In the genomic region with DNA sequence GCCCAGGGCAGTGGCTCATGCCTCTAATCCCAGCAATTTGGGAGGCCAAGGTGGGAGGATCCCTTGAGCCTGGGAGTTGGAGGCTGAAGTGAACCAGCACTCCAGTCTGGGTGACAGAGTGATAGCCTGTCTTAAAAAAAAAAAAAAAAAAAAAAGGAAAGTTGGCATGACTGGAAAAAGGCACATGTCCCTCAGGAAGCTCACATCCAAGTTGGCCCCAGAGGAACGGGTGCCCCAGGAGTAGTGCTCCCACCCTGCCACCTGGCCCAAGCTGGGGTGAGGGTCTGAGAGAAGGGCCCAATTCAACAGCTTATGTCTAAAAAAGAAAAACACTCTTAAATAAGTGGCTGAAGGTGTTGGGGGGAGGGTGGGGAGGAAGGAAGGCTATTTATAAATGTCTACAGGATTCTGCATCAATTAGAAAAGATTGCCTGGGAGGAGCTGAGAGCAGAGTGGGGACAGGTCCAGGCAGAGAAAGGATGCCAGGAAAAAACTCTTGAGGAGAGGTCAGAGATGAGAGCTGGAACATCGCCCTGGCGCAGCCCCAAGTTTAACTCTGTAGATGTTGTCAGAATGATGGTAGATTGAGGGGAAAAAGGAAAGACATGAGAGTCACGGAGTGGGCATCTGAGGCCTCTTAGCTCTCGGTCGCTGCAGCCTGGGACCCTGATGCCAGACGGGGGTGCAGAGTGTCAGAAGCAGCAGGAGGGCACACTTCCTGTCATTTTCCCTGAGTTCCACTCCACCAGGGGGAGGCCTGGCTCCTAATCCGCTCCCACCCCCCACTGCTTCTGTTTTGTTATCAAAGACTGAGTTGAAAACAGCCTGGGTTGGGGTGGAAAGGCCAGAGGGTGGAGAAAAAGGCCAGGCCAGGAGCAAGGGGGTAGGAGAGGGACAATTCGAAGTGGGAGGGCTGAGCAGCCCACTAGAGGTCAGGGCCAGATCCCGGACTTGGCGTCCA, we compare ENCODE assay signal across 9 cellular contexts. TPM values are rescaled to one million over a fixed set of nuclear protein-coding genes. Genes with fewer than 3 reads are reported as not detected.
DNase-seq lines count a peak whose midpoint lies in the region; ATAC-seq, FAIRE-seq and TF ChIP-seq lines count a peak whose summit lies in the region.
"Had no signal": no experiment of that assay in that cellular context is flagged by ENCODE, and none has a peak within 500 bp of the region (broad histone marks: within the 10 kb centered on the region; RNA-seq: fewer than 3 reads in every experiment).

No MANE protein-coding gene starts in this region.

- CTCF ChIA-PET in activated naive CD4-positive, alpha-beta T cell treated with anti-CD3 and anti-CD28 coated beads for 36 hours (lab: Charles Lee), result interaction anchor here (19.4 kb wide), 1 partner anchor 30 kb away, joined by 360 read pairs; a partner anchor contains a TSS
- CTCF ChIA-PET in H1 (lab: Charles Lee; ENCODE audit: partially characterized antibody), result interaction anchor here (0.7 to 22.4 kb wide), 10 partner anchors 6 to 142 kb away, joined by 3 to 531 read pairs (median 8); a partner anchor contains a TSS

- no peaks in the 10 kb centered on the region for H3K79me1 ChIP-seq in H1 (ENCODE audit: low read depth, low read length)

- peaks cover 16% of the 10 kb centered on the region for H3K4me1 Mint-ChIP-seq in activated naive CD4-positive, alpha-beta T cell treated with anti-CD3 and anti-CD28 coated beads for 36 hours (ENCODE audit: low read depth)

- no peak overlapping the region; a peak in 1 of 4 replicates for H3K4me2 ChIP-seq in H1 (ENCODE audit: insufficient read depth in 1 of 2, low read depth in 2 of 2, low read length in 2 of 2)

- H3K14ac ChIP-seq in H1 (ENCODE audit: insufficient read length), result no peak overlapping the region

- no peak overlapping the region for H2AFZ ChIP-seq in H1 (ENCODE audit: low read length)

- POLR2A ChIA-PET in H1 (lab: Charles Lee; ENCODE audit: partially characterized antibody), result interaction anchor here (0.9 to 2.4 kb wide), 6 partner anchors 10 to 99 kb away, joined by 3 to 11 read pairs (median 4); a partner anchor contains a TSS

- no peak overlapping the region for H3K23ac ChIP-seq in H1 (ENCODE audit: insufficient read length)

- H4K20me1 ChIP-seq in H1 (replicated peaks in 1 of 2; ENCODE audit: control insufficient read depth in 1 of 2, insufficient read depth in 2 of 2, low read length in 2 of 2), result peaks cover 2 to 4% of the 10 kb centered on the region in 2 experiments

- 73% methylated on average over 11 of the region's 11 CpGs; no CpG with 5 or more reads in 1 of the 2 experiments for WGBS in H1 (ENCODE audit: extremely low coverage in 1 of 2, insufficient coverage in 1 of 2, insufficient read length in 1 of 2, insufficient replicate concordance in 2 of 2, low coverage in 1 of 2, low lambda C conversion rate in 2 of 2, missing lambda C conversion rate in 1 of 2), 2 experiments

- H3K27me3 ChIP-seq in H1 (replicated peaks in 1 of 4; ENCODE audit: control insufficient read depth in 3 of 4, extremely low read depth in 1 of 4, insufficient read depth in 3 of 4, low read length in 3 of 4), result peaks cover 0 to 2% (median under 1%) of the 10 kb centered on the region in 4 experiments; a peak in 2 of 7 replicates
- H3K27me3 ChIP-seq in uterus, result no peaks in the 10 kb centered on the region

- H3K9me3 ChIP-seq in H1 (ENCODE audit: insufficient read depth in 2 of 2, low read depth in 1 of 2, low read length in 1 of 2), result no peaks in the 10 kb centered on the region
- H3K9me3 ChIP-seq in mucosa of descending colon, result no peaks in the 10 kb centered on the region
- no peaks in the 10 kb centered on the region for H3K9me3 ChIP-seq in uterus

- no peak overlapping the region for H4K5ac ChIP-seq in H1 (ENCODE audit: insufficient read length, low read depth, low read length)

- no peak overlapping the region for H2BK15ac ChIP-seq in H1 (ENCODE audit: low read length)

- no peak overlapping the region for H2BK5ac ChIP-seq in H1 (ENCODE audit: low read depth, low read length)

- H3K4me3 Mint-ChIP-seq in activated naive CD4-positive, alpha-beta T cell treated with anti-CD3 and anti-CD28 coated beads for 36 hours, result no peak overlapping the region
- H3K4me3 Mint-ChIP-seq: CD8-positive, alpha-beta memory T cell had no signal

- no peak overlapping the region for H3K27ac ChIP-seq in H1 (ENCODE audit: low read depth, low read length)
- H3K27ac ChIP-seq in uterus, result peak overlapping the region; percentile 86 to 89

- no peak overlapping the region for H2BK20ac ChIP-seq in H1 (ENCODE audit: low read length)

- no peak overlapping the region for H2AK5ac ChIP-seq in H1 (ENCODE audit: low read depth, low read length)

- TF ChIP-seq EP300 in H1 (IDR thresholded peaks at IDR 0.05; ENCODE audit: borderline replicate concordance in 1 of 2, low read depth in 2 of 2, low read length in 2 of 2), result no peak

- H2BK12ac ChIP-seq in H1 (ENCODE audit: low read depth, low read length), result no peak overlapping the region

- TF ChIP-seq POLR2A in H1 (IDR thresholded peaks at IDR 0.05; ENCODE audit: control extremely low read depth in 1 of 2, low read depth in 2 of 2, low read length in 2 of 2) (no peak), uterus (IDR thresholded peaks at IDR 0.05) (no peak)

- H4K91ac ChIP-seq in H1 (replicated peaks; ENCODE audit: insufficient read length, low read length), result no peak overlapping the region

- no peaks in the 10 kb centered on the region for H3K27me3 Mint-ChIP-seq in activated naive CD4-positive, alpha-beta T cell treated with anti-CD3 and anti-CD28 coated beads for 36 hours (ENCODE audit: low read depth)
- H3K27me3 Mint-ChIP-seq: CD8-positive, alpha-beta memory T cell had no signal

- no peak overlapping the region for H3K4ac ChIP-seq in H1 (replicated peaks; ENCODE audit: insufficient read length, low read depth, low read length)

- peak; percentile 4 for ATAC-seq in mucosa of descending colon
- no peak for ATAC-seq in GM19035 (IDR thresholded peaks at IDR 0.05; ENCODE audit: unreplicated experiment)
- ATAC-seq in GM18861 (IDR thresholded peaks at IDR 0.05; ENCODE audit: unreplicated experiment), result no peak

- peak overlapping the region; percentile 62 for H3K27ac Mint-ChIP-seq in activated naive CD4-positive, alpha-beta T cell treated with anti-CD3 and anti-CD28 coated beads for 36 hours

- H3K36me3 ChIP-seq in H1 (ENCODE audit: control insufficient read depth in 2 of 4, insufficient read depth in 4 of 4, low read length in 3 of 4) (peaks cover 0 to 4% (median 2%) of the 10 kb centered on the region in 4 experiments; a peak in 2 of 8 replicates), mucosa of descending colon (ENCODE audit: low read depth) (no peaks in the 10 kb centered on the region), uterus (no peaks in the 10 kb centered on the region)

- H3K79me2 ChIP-seq in H1 (ENCODE audit: control insufficient read depth in 1 of 2, insufficient read depth in 2 of 2, low read length in 2 of 2), result no peaks in the 10 kb centered on the region

- FAIRE-seq in H1 (lab: Jason Lieb, UNC), result no peak

- DNase-seq in activated naive CD4-positive, alpha-beta T cell treated with anti-CD3 and anti-CD28 coated beads for 36 hours, result no peak
- DNase-seq in activated naive CD4-positive, alpha-beta T cell treated with Interleukin-2 at 50 U/mL for 16 hours, result no peak
- DNase-seq in H1 (ENCODE audit: low read depth in 1 of 2, low spot score in 2 of 2), result no peak
- DNase-seq in mucosa of descending colon, result peak in 1 of 3 donors; percentile 65
- peak; percentile 95 for DNase-seq in uterus
- DNase-seq in NCI-H774 (lab: John Stamatoyannopoulos, UW), result no peak

- no peak overlapping the region for H3K9ac ChIP-seq in H1 (replicated peaks in 1 of 4; ENCODE audit: extremely low read depth in 1 of 4, low read depth in 3 of 4, low read length in 3 of 4)

- TF ChIP-seq CTCF in H1 (IDR thresholded peaks at IDR 0.05; ENCODE audit: control extremely low read depth in 1 of 3, insufficient read depth in 1 of 3, low read depth in 1 of 3, low read length in 3 of 3) (peak in 2 of 3 experiments; percentile 7 to 9; a peak in 1 of 4 replicates), mucosa of descending colon (IDR thresholded peaks at IDR 0.05) (no peak), uterus (IDR thresholded peaks at IDR 0.05) (peak in 1 of 4 experiments; percentile 31)

- peak overlapping the region; percentile 63; the same call in 1 of the 2 replicates for H4K8ac ChIP-seq in H1 (ENCODE audit: extremely low read depth, insufficient read depth, low read length)

- H3K4me1 ChIP-seq in H1 (replicated peaks in 1 of 4; ENCODE audit: control insufficient read depth in 3 of 4, insufficient read depth in 4 of 4, low read length in 3 of 4), result peaks cover 4 to 16% (median 10%) of the 10 kb centered on the region in 4 experiments
- H3K4me1 ChIP-seq in mucosa of descending colon (ENCODE audit: low read depth), result no peaks in the 10 kb centered on the region
- H3K4me1 ChIP-seq in uterus, result peaks cover 17 to 19% of the 10 kb centered on the region in 2 donors

- peaks cover 19% of the 10 kb centered on the region for H3K36me3 Mint-ChIP-seq in activated naive CD4-positive, alpha-beta T cell treated with anti-CD3 and anti-CD28 coated beads for 36 hours (ENCODE audit: low read depth)

- intact Hi-C loops in activated naive CD4-positive, alpha-beta T cell treated with anti-CD3 and anti-CD28 coated beads for 36 hours (cut with micrococcal nuclease), result no loop called here
- intact Hi-C loops in mucosa of descending colon (cut with DNase I, micrococcal nuclease) (no loop called here), uterus (cut with DNase I; ENCODE audit: low total_unique reads) (no loop called here)

- no peaks in the 10 kb centered on the region for H3K23me2 ChIP-seq in H1 (ENCODE audit: low read depth, low read length)

- peak in 1 of 2 experiments; percentile 10; a peak in 1 of 4 replicates for TF ChIP-seq RAD21 in H1 (IDR thresholded peaks at IDR 0.05 in 1 of 2, conservative IDR thresholded peaks at IDR 0.05 in 1 of 2; ENCODE audit: low read depth in 2 of 2, low read length in 2 of 2)

- H3K18ac ChIP-seq in H1 (ENCODE audit: extremely low read depth, low read length), result no peak overlapping the region

- H3K9me3 Mint-ChIP-seq in activated naive CD4-positive, alpha-beta T cell treated with anti-CD3 and anti-CD28 coated beads for 36 hours, result no peaks in the 10 kb centered on the region
- H3K9me3 Mint-ChIP-seq: CD8-positive, alpha-beta memory T cell had no signal

- H2BK120ac ChIP-seq in H1 (replicated peaks; ENCODE audit: low read depth, low read length), result no peak overlapping the region

- H3K56ac ChIP-seq in H1 (replicated peaks; ENCODE audit: insufficient read length, low read depth, low read length), result no peak overlapping the region

- no peak overlapping the region for H3K4me3 ChIP-seq in H1 (ENCODE audit: extremely low read depth in 1 of 4, insufficient read depth in 2 of 4, low read depth in 3 of 4, low read length in 4 of 4)
- no peak overlapping the region for H3K4me3 ChIP-seq in mucosa of descending colon
- no peak overlapping the region for H3K4me3 ChIP-seq in uterus

RNA-seq across cellular contexts. Expression of a gene that starts 7.3 kb away (rescaled TPM):
- 10 to 100 TPM; 20.1 to 20.2 TPM for total RNA-seq in activated naive CD4-positive, alpha-beta T cell treated with anti-CD3 and anti-CD28 coated beads for 36 hours
- 6.6 and 6.8 TPM in 2 replicates for total RNA-seq in H1 (2021; fragmentation: NEBNext Ultra II Directional; extraction: Animal tissue kit (Norgen Biotek cat#: 25700))
- 8.0 and 10.4 TPM in 2 replicates for polyA plus RNA-seq in H1 (2011; rRNA removed)
- polyA plus RNA-seq in H1 (2011; cell fraction: cytosol; rRNA removed), result 7.4 TPM
- 10.8 TPM for polyA plus RNA-seq in H1 (2011; cell fraction: nucleus; rRNA removed)
- polyA plus RNA-seq in H1 (2012, experiment 1 of 2), result 4.9 to 8.7 TPM (median 6.7 TPM) in 4 replicates
- polyA plus RNA-seq in H1 (2012, experiment 2 of 2), result 6.0 TPM
- 3.4 TPM for polyA plus RNA-seq in H1 (2013, experiment 1 of 2)
- polyA plus RNA-seq in H1 (2013, experiment 2 of 2), result 4.0 TPM
- polyA minus RNA-seq in H1 (2011; rRNA and poly(A)+ RNA removed), result 7.9 and 9.9 TPM in 2 replicates
- 4.6 TPM for polyA minus RNA-seq in H1 (2011; cell fraction: cytosol; rRNA and poly(A)+ RNA removed)
- polyA minus RNA-seq in H1 (2011; cell fraction: nucleus; rRNA and poly(A)+ RNA removed), result 7.6 TPM
- total RNA-seq in mucosa of descending colon, result 10 to 100 TPM; 27.3 to 51.0 (median 32.5) TPM
- 10 to 100 TPM; 15.9 to 75.5 (median 28.9) TPM for total RNA-seq in uterus

RNA-seq across cellular contexts. Expression of a gene that starts 22.0 kb away (rescaled TPM):
- under 1 TPM; 0.37 to 0.67 TPM for total RNA-seq in activated naive CD4-positive, alpha-beta T cell treated with anti-CD3 and anti-CD28 coated beads for 36 hours
- 4.7 and 5.8 TPM in 2 replicates for total RNA-seq in H1 (2021; fragmentation: NEBNext Ultra II Directional; extraction: Animal tissue kit (Norgen Biotek cat#: 25700))
- polyA plus RNA-seq in H1 (2011; rRNA removed), result 2.8 and 5.0 TPM in 2 replicates
- 1.7 TPM for polyA plus RNA-seq in H1 (2011; cell fraction: cytosol; rRNA removed)
- 25.7 TPM for polyA plus RNA-seq in H1 (2011; cell fraction: nucleus; rRNA removed)
- polyA plus RNA-seq in H1 (2012, experiment 1 of 2), result 4.3 to 6.2 TPM (median 4.8 TPM) in 4 replicates
- polyA plus RNA-seq in H1 (2012, experiment 2 of 2), result 2.5 TPM
- polyA plus RNA-seq in H1 (2013, experiment 1 of 2), result 3.7 TPM
- 3.4 TPM for polyA plus RNA-seq in H1 (2013, experiment 2 of 2)
- polyA minus RNA-seq in H1 (2011; rRNA and poly(A)+ RNA removed), result 1.7 and 2.8 TPM in 2 replicates
- 10.8 TPM for polyA minus RNA-seq in H1 (2011; cell fraction: cytosol; rRNA and poly(A)+ RNA removed)
- polyA minus RNA-seq in H1 (2011; cell fraction: nucleus; rRNA and poly(A)+ RNA removed), result 10.6 TPM
- total RNA-seq in mucosa of descending colon (100 to 1,000 TPM in 1 of 3 donors, 10 to 100 TPM in 2; 22.6 to 119 (median 51.9) TPM), uterus (100 to 1,000 TPM in 2 of 4 donors, 10 to 100 TPM in 2; 64.0 to 394 (median 112) TPM)

RNA-seq across cellular contexts. Expression of a gene that starts 25.6 kb away (rescaled TPM):
- total RNA-seq in activated naive CD4-positive, alpha-beta T cell treated with anti-CD3 and anti-CD28 coated beads for 36 hours, result 1 to 10 TPM; 3.7 to 6.4 TPM
- 13.7 and 16.4 TPM in 2 replicates for total RNA-seq in H1 (2021; fragmentation: NEBNext Ultra II Directional; extraction: Animal tissue kit (Norgen Biotek cat#: 25700))
- polyA plus RNA-seq in H1 (2011; rRNA removed), result 14.7 and 25.3 TPM in 2 replicates
- 15.4 TPM for polyA plus RNA-seq in H1 (2011; cell fraction: cytosol; rRNA removed)
- 13.2 TPM for polyA plus RNA-seq in H1 (2011; cell fraction: nucleus; rRNA removed)
- polyA plus RNA-seq in H1 (2012, experiment 1 of 2), result 5.3 to 13.0 TPM (median 10.2 TPM) in 4 replicates
- polyA plus RNA-seq in H1 (2012, experiment 2 of 2), result 22.3 TPM
- 8.4 TPM for polyA plus RNA-seq in H1 (2013, experiment 1 of 2)
- polyA plus RNA-seq in H1 (2013, experiment 2 of 2), result 10.8 TPM
- polyA minus RNA-seq in H1 (2011; rRNA and poly(A)+ RNA removed), result 2.6 and 3.5 TPM in 2 replicates
- polyA minus RNA-seq in H1 (2011; cell fraction: cytosol; rRNA and poly(A)+ RNA removed), result 2.9 TPM
- polyA minus RNA-seq in H1 (2011; cell fraction: nucleus; rRNA and poly(A)+ RNA removed), result 2.4 TPM
- 10 to 100 TPM in 2 of 3 donors, 1 to 10 TPM in 1; 10.0 to 93.4 (median 27.1) TPM for total RNA-seq in mucosa of descending colon
- total RNA-seq in uterus, result 100 to 1,000 TPM in 3 of 4 donors, 10 to 100 TPM in 1; 48.7 to 762 (median 252) TPM

RNA-seq across cellular contexts. Expression of a gene that starts 31.4 kb away (rescaled TPM):
- under 1 TPM; 0.74 to 0.81 TPM for total RNA-seq in activated naive CD4-positive, alpha-beta T cell treated with anti-CD3 and anti-CD28 coated beads for 36 hours
- total RNA-seq in H1 (2021; fragmentation: NEBNext Ultra II Directional; extraction: Animal tissue kit (Norgen Biotek cat#: 25700)), result not detected in 2 replicates
- 0.08 and 0.13 TPM in 2 replicates for polyA plus RNA-seq in H1 (2011; rRNA removed)
- polyA plus RNA-seq in H1 (2011; cell fraction: cytosol; rRNA removed), result 0.12 TPM
- 0.21 TPM for polyA plus RNA-seq in H1 (2011; cell fraction: nucleus; rRNA removed)
- not detected in 4 replicates for polyA plus RNA-seq in H1 (2012, experiment 1 of 2)
- polyA plus RNA-seq in H1 (2012, experiment 2 of 2), result not detected
- polyA plus RNA-seq in H1 (2013, experiment 1 of 2), result 0.04 TPM
- polyA plus RNA-seq in H1 (2013, experiment 2 of 2), result not detected
- polyA minus RNA-seq in H1 (2011; rRNA and poly(A)+ RNA removed), result not detected in 2 replicates
- not detected for polyA minus RNA-seq in H1 (2011; cell fraction: cytosol; rRNA and poly(A)+ RNA removed)
- polyA minus RNA-seq in H1 (2011; cell fraction: nucleus; rRNA and poly(A)+ RNA removed), result not detected
- total RNA-seq in mucosa of descending colon, result under 1 TPM in 1 of 3 donors, not detected in 2; 0.41 TPM
- under 1 TPM in 1 of 4 donors, not detected in 3; 0.82 TPM for total RNA-seq in uterus

Comparison
In these comparisons a context has a peak if more than half of its experiments do, and no peak if none do; other contexts are left out.
1. DNase-seq: peak in uterus (2 of 2); none in activated naive CD4-positive, alpha-beta T cell treated with anti-CD3 and anti-CD28 coated beads for 36 hours (single experiment), activated naive CD4-positive, alpha-beta T cell treated with Interleukin-2 at 50 U/mL for 16 hours (single experiment), H1 (0 of 2) and NCI-H774 (single experiment).